1 cellular context compared by ENCODE assay signal in genomic region chr4:40255722-40256281, GRCh38.
A peak's percentile ranks its signal among the peaks of the same experiment; 100 is the strongest.
TF ChIP-seq lines count a peak whose summit lies in the region.

No MANE protein-coding gene starts in this region.

TF ChIP-seq in K562, 482 proteins besides CTCF, POLR2A, EP300 and RAD21 (continued from another document):
- TF ChIP-seq, protein P1, sequence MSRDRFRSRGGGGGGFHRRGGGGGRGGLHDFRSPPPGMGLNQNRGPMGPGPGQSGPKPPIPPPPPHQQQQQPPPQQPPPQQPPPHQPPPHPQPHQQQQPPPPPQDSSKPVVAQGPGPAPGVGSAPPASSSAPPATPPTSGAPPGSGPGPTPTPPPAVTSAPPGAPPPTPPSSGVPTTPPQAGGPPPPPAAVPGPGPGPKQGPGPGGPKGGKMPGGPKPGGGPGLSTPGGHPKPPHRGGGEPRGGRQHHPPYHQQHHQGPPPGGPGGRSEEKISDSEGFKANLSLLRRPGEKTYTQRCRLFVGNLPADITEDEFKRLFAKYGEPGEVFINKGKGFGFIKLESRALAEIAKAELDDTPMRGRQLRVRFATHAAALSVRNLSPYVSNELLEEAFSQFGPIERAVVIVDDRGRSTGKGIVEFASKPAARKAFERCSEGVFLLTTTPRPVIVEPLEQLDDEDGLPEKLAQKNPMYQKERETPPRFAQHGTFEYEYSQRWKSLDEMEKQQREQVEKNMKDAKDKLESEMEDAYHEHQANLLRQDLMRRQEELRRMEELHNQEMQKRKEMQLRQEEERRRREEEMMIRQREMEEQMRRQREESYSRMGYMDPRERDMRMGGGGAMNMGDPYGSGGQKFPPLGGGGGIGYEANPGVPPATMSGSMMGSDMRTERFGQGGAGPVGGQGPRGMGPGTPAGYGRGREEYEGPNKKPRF (IDR thresholded peaks at IDR 0.05; ENCODE audit: low read depth, low read length) = no peak
- TF ChIP-seq KDM1A (IDR thresholded peaks at IDR 0.05) (no peak), LEF1 (IDR thresholded peaks at IDR 0.05) (no peak), SMARCE1 (IDR thresholded peaks at IDR 0.05) (peak; percentile 31; the same call in 1 of the 2 replicates), JUND (IDR thresholded peaks at IDR 0.05; ENCODE audit: borderline replicate concordance, low read depth, low read length) (peak; percentile 79), JUND (tag; IDR thresholded peaks at IDR 0.05; ENCODE audit: borderline replicate concordance, low read depth, low read length) (peak; percentile 83), SRF (CRISPR knock-in tag; IDR thresholded peaks at IDR 0.05) (no peak), CREB1 (IDR thresholded peaks at IDR 0.05) (peak; percentile 49), CREB1 (CRISPR knock-in tag; IDR thresholded peaks at IDR 0.05) (peak; percentile 85), NFRKB (IDR thresholded peaks at IDR 0.05; ENCODE audit: low read depth) (no peak), CBX8 (IDR thresholded peaks at IDR 0.05; ENCODE audit: borderline replicate concordance, extremely low read depth, low read depth, low read length, poor library complexity, severe bottlenecking) (no peak), TEAD4 (IDR thresholded peaks at IDR 0.05; ENCODE audit: low read length) (0 out of 2 replicates have a peak, but pooled peaks have one; percentile 23), TEAD4 (CRISPR knock-in tag; IDR thresholded peaks at IDR 0.05; ENCODE audit: borderline replicate concordance) (no peak), FOSL1 (tag; conservative IDR thresholded peaks at IDR 0.05) (peak; percentile 86), ZNF124 (CRISPR knock-in tag; IDR thresholded peaks at IDR 0.05) (no peak), RBM34 (IDR thresholded peaks at IDR 0.05; ENCODE audit: borderline replicate concordance, insufficient read depth, low read length) (no peak), JUN (IDR thresholded peaks at IDR 0.05; ENCODE audit: borderline replicate concordance, low read depth, low read length) (peak; percentile 85), JUN (CRISPR knock-in tag; IDR thresholded peaks at IDR 0.05; ENCODE audit: borderline replicate concordance) (no peak), NR2C2 (CRISPR knock-in tag; IDR thresholded peaks at IDR 0.05) (no peak), NR2C2 (tag; IDR thresholded peaks at IDR 0.05) (peak; percentile 17; the same call in 1 of the 2 replicates), NCOA1 (IDR thresholded peaks at IDR 0.05; ENCODE audit: low read depth) (no peak)
- TF ChIP-seq, protein P2, sequence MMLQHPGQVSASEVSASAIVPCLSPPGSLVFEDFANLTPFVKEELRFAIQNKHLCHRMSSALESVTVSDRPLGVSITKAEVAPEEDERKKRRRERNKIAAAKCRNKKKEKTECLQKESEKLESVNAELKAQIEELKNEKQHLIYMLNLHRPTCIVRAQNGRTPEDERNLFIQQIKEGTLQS (IDR thresholded peaks at IDR 0.05) = peak; percentile 87
- TF ChIP-seq, protein P2 (CRISPR knock-in tag; conservative IDR thresholded peaks at IDR 0.05) = no peak
- TF ChIP-seq, protein P3, sequence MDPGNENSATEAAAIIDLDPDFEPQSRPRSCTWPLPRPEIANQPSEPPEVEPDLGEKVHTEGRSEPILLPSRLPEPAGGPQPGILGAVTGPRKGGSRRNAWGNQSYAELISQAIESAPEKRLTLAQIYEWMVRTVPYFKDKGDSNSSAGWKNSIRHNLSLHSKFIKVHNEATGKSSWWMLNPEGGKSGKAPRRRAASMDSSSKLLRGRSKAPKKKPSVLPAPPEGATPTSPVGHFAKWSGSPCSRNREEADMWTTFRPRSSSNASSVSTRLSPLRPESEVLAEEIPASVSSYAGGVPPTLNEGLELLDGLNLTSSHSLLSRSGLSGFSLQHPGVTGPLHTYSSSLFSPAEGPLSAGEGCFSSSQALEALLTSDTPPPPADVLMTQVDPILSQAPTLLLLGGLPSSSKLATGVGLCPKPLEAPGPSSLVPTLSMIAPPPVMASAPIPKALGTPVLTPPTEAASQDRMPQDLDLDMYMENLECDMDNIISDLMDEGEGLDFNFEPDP (CRISPR knock-in tag; IDR thresholded peaks at IDR 0.05) = no peak
